Comparison of ENCODE assay signal across 26 cellular contexts in the genomic region with DNA sequence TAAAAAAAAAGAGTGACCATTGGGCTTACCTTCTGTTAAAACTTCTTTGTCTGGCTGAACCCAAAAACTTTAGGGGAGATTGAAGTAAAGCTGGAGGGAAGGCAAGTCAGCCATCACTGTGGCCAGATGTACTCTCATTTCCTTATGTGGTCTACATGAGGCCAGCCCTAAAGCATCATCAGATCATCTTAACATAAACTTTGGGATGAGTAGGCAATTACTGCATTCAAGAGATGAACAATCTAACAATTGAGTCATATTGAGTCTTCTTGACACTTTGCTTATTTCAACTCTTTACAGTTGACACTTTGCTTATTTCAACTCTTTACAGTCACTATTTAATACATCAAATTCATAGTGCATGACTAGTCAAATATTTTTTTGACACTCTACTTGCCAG.
DNase-seq lines count a peak whose midpoint lies in the region; ATAC-seq, FAIRE-seq and TF ChIP-seq lines count a peak whose summit lies in the region.
"Had no signal": no experiment of that assay in that cellular context is flagged by ENCODE, and none has a peak within 500 bp of the region (broad histone marks: within the 10 kb centered on the region; RNA-seq: fewer than 3 reads in every experiment).

No MANE protein-coding gene starts in this region.

- no peak overlapping the region for H3K4me2 ChIP-seq in GM12878 (ENCODE audit: control insufficient read depth, insufficient read depth)

- TF ChIP-seq POLR2A in GM12878 (IDR thresholded peaks at IDR 0.05; ENCODE audit: low read depth, low read length), result no peak

- H3K9me3 ChIP-seq in GM12878 (replicated peaks; ENCODE audit: control insufficient read depth, insufficient read depth, low read length) (no peaks in the 10 kb centered on the region; the same call in 2 of the 3 replicates), small intestine (ENCODE audit: control insufficient read depth, low read depth) (no peaks in the 10 kb centered on the region)
- H3K9me3 ChIP-seq: upper lobe of right lung had no signal

- H3K4me1 ChIP-seq in GM12878 (ENCODE audit: control insufficient read depth, insufficient read depth, low read length), result no peaks in the 10 kb centered on the region
- no peaks in the 10 kb centered on the region for H3K4me1 ChIP-seq in small intestine (ENCODE audit: control insufficient read depth in 2 of 2, insufficient read depth in 1 of 2, low read depth in 1 of 2, low read length in 1 of 2)
- H3K4me1 ChIP-seq: foreskin keratinocyte, upper lobe of right lung had no signal

- FAIRE-seq in GM12878 (lab: Jason Lieb, UNC), result no peak
- FAIRE-seq in small intestine (lab: Jason Lieb, UNC), result no peak
- FAIRE-seq: A204.1, colon, endometrium, TTC549 had no signal

- H3K79me2 ChIP-seq in GM12878 (ENCODE audit: control insufficient read depth, insufficient read depth, low read length), result no peaks in the 10 kb centered on the region

- no peak overlapping the region for H3K4me3 Mint-ChIP-seq in activated CD8-positive, alpha-beta T cell treated with anti-CD3 and anti-CD28 coated beads for 36 hours
- no peak overlapping the region for H3K4me3 Mint-ChIP-seq in activated CD8-positive, alpha-beta T cell treated with anti-CD3 and anti-CD28 coated beads, Interleukin-2, amount 10 ng/mL, durations not matched to agents 7 days and 5 days
- no peak overlapping the region for H3K4me3 Mint-ChIP-seq in stimulated activated effector memory CD8-positive, alpha-beta T cell treated with anti-CD3 and anti-CD28 coated beads, Interleukin-12 subunit alpha, Interleukin-12 subunit beta, amount 100 ng/mL, for 72 hours
- H3K4me3 Mint-ChIP-seq: CD14-positive monocyte; naive thymus-derived CD4-positive, alpha-beta T cell had no signal

- DNase-seq in activated CD8-positive, alpha-beta T cell treated with anti-CD3 and anti-CD28 coated beads for 36 hours, result peak; percentile 9
- no peak for DNase-seq in activated CD8-positive, alpha-beta T cell treated with anti-CD3 and anti-CD28 coated beads, Interleukin-2, amount 10 ng/mL, durations not matched to agents 7 days and 5 days
- DNase-seq in HS-5 (ENCODE audit: low read depth) (peak; percentile 26), GM12878 (ENCODE audit: low read depth, low spot score) (no peak), small intestine (no peak), NCI-H82 treated with DMSO at 0.1 percent for 48 hours (lab: John Stamatoyannopoulos, UW; ENCODE audit: unreplicated experiment) (no peak)
- DNase-seq in stimulated activated effector memory CD8-positive, alpha-beta T cell treated with anti-CD3 and anti-CD28 coated beads, Interleukin-12 subunit alpha, Interleukin-12 subunit beta, amount 100 ng/mL, for 72 hours (ENCODE audit: low spot score in 2 of 2), result no peak
- DNase-seq: activated CD4-positive, alpha-beta T cell treated with anti-CD3 and anti-CD28 coated beads, Interleukin-2, amount 50 U/mL, for 1 hour; activated naive CD4-positive, alpha-beta T cell treated with Interleukin-2 at 50 U/mL for 16 hours; KG1; kidney glomerular epithelial cell; naive thymus-derived CD4-positive, alpha-beta T cell; NCI-H1105 treated with DMSO at 0.1 percent for 48 hours; NCI-H2107; NCI-H526 treated with DMSO at 0.1 percent for 48 hours; posterior cingulate gyrus; stimulated activated CD4-positive, alpha-beta T cell treated with anti-CD3 and anti-CD28 coated beads, Interleukin-2, amount 100 ng/mL, for 48 hours; SW 1271; upper lobe of right lung had no signal

- no peak overlapping the region for H3K27ac ChIP-seq in GM12878 (ENCODE audit: control insufficient read depth, insufficient read depth)
- no peak overlapping the region for H3K27ac ChIP-seq in small intestine (ENCODE audit: low read depth in 1 of 2, low read length in 1 of 2)
- H3K27ac ChIP-seq: foreskin keratinocyte, upper lobe of right lung had no signal

- CTCF ChIA-PET in activated CD8-positive, alpha-beta T cell treated with anti-CD3 and anti-CD28 coated beads for 36 hours (lab: Charles Lee), result interaction anchor here (1.1 to 1.2 kb wide), 2 partner anchors 39 to 85 kb away, joined by 3 to 6 read pairs; no protein-coding TSS in a partner anchor
- CTCF ChIA-PET in activated CD8-positive, alpha-beta T cell treated with anti-CD3 and anti-CD28 coated beads, Interleukin-2, amount 10 ng/mL, durations not matched to agents 7 days and 5 days (lab: Charles Lee), result interaction anchor here (1.0 kb wide), 1 partner anchor 23 kb away, joined by 3 read pairs; no protein-coding TSS in a partner anchor
- CTCF ChIA-PET in GM12878 (lab: Yijun Ruan, JAX), result no interaction called here

- no peaks in the 10 kb centered on the region for H3K36me3 Mint-ChIP-seq in activated CD8-positive, alpha-beta T cell treated with anti-CD3 and anti-CD28 coated beads for 36 hours (ENCODE audit: low read depth)
- H3K36me3 Mint-ChIP-seq in activated CD8-positive, alpha-beta T cell treated with anti-CD3 and anti-CD28 coated beads, Interleukin-2, amount 10 ng/mL, durations not matched to agents 7 days and 5 days (ENCODE audit: low read depth), result no peaks in the 10 kb centered on the region
- H3K36me3 Mint-ChIP-seq in stimulated activated effector memory CD8-positive, alpha-beta T cell treated with anti-CD3 and anti-CD28 coated beads, Interleukin-12 subunit alpha, Interleukin-12 subunit beta, amount 100 ng/mL, for 72 hours, result no peaks in the 10 kb centered on the region

- BruUV-seq in GM12878 (replicated peaks; lab: Mats Ljungman, UMichigan), result no TSS peak

- H3K9me3 Mint-ChIP-seq in activated CD8-positive, alpha-beta T cell treated with anti-CD3 and anti-CD28 coated beads for 36 hours, result peaks cover 2% of the 10 kb centered on the region
- H3K9me3 Mint-ChIP-seq in activated CD8-positive, alpha-beta T cell treated with anti-CD3 and anti-CD28 coated beads, Interleukin-2, amount 10 ng/mL, durations not matched to agents 7 days and 5 days (ENCODE audit: insufficient read depth), result no peaks in the 10 kb centered on the region
- no peaks in the 10 kb centered on the region for H3K9me3 Mint-ChIP-seq in stimulated activated effector memory CD8-positive, alpha-beta T cell treated with anti-CD3 and anti-CD28 coated beads, Interleukin-12 subunit alpha, Interleukin-12 subunit beta, amount 100 ng/mL, for 72 hours

- no peak for TF ChIP-seq EP300 in GM12878 (IDR thresholded peaks at IDR 0.05; ENCODE audit: borderline replicate concordance in 1 of 2, control insufficient read depth in 1 of 2, low read depth in 2 of 2, low read length in 2 of 2)

- H2AFZ ChIP-seq in GM12878 (ENCODE audit: control insufficient read depth, low read depth, low read length), result no peak overlapping the region

- no peak overlapping the region for H3K9ac ChIP-seq in GM12878 (ENCODE audit: control insufficient read depth, insufficient read depth, low read length)

- H3K27ac Mint-ChIP-seq in activated CD8-positive, alpha-beta T cell treated with anti-CD3 and anti-CD28 coated beads for 36 hours, result no peak overlapping the region
- H3K27ac Mint-ChIP-seq in activated CD8-positive, alpha-beta T cell treated with anti-CD3 and anti-CD28 coated beads, Interleukin-2, amount 10 ng/mL, durations not matched to agents 7 days and 5 days, result no peak overlapping the region
- no peak overlapping the region for H3K27ac Mint-ChIP-seq in stimulated activated effector memory CD8-positive, alpha-beta T cell treated with anti-CD3 and anti-CD28 coated beads, Interleukin-12 subunit alpha, Interleukin-12 subunit beta, amount 100 ng/mL, for 72 hours
- H3K27ac Mint-ChIP-seq: CD14-positive monocyte; naive thymus-derived CD4-positive, alpha-beta T cell had no signal

- TF ChIP-seq CTCF in activated CD8-positive, alpha-beta T cell treated with anti-CD3 and anti-CD28 coated beads for 36 hours (IDR thresholded peaks at IDR 0.05), result no peak
- TF ChIP-seq CTCF in GM12878 (IDR thresholded peaks at IDR 0.05 in 2 of 3, conservative IDR thresholded peaks at IDR 0.05 in 1 of 3; ENCODE audit: control insufficient read depth in 2 of 3, extremely low read depth in 1 of 3, insufficient read depth in 1 of 3, low read depth in 3 of 3, low read length in 3 of 3), result no peak

- H4K20me1 ChIP-seq in GM12878 (ENCODE audit: control insufficient read depth, insufficient read depth), result no peaks in the 10 kb centered on the region

- SMC1A ChIA-PET in GM12878 (lab: Charles Lee; ENCODE audit: uncharacterized antibody, unreplicated experiment), result interaction anchor here (0.7 to 2.7 kb wide), 4 partner anchors 9 to 380 kb away, joined by 3 to 9 read pairs (median 5); no protein-coding TSS in a partner anchor

- H3K27me3 Mint-ChIP-seq in activated CD8-positive, alpha-beta T cell treated with anti-CD3 and anti-CD28 coated beads for 36 hours, result peaks cover 3% of the 10 kb centered on the region
- peaks cover 20% of the 10 kb centered on the region for H3K27me3 Mint-ChIP-seq in activated CD8-positive, alpha-beta T cell treated with anti-CD3 and anti-CD28 coated beads, Interleukin-2, amount 10 ng/mL, durations not matched to agents 7 days and 5 days (ENCODE audit: low read depth)

- TF ChIP-seq RAD21 in GM12878 (IDR thresholded peaks at IDR 0.05; ENCODE audit: insufficient read depth, low read depth, low read length), result no peak

- RAD21 ChIA-PET in GM12878 (lab: Charles Lee; ENCODE audit: unreplicated experiment), result no interaction called here

- peak; percentile 69 for ATAC-seq in activated CD8-positive, alpha-beta T cell treated with anti-CD3 and anti-CD28 coated beads for 36 hours
- no peak for ATAC-seq in activated CD8-positive, alpha-beta T cell treated with anti-CD3 and anti-CD28 coated beads, Interleukin-2, amount 10 ng/mL, durations not matched to agents 7 days and 5 days
- ATAC-seq in GM12878 (no peak; the same call in 1 of the 3 replicates), GM21367 (IDR thresholded peaks at IDR 0.05; ENCODE audit: unreplicated experiment) (no peak)
- ATAC-seq in stimulated activated effector memory CD8-positive, alpha-beta T cell treated with anti-CD3 and anti-CD28 coated beads, Interleukin-12 subunit alpha, Interleukin-12 subunit beta, amount 100 ng/mL, for 72 hours, result peak; percentile 100
- ATAC-seq: foreskin keratinocyte; naive thymus-derived CD4-positive, alpha-beta T cell; upper lobe of right lung had no signal

- H3K4me1 Mint-ChIP-seq in activated CD8-positive, alpha-beta T cell treated with anti-CD3 and anti-CD28 coated beads for 36 hours (ENCODE audit: low read depth), result peaks cover 2% of the 10 kb centered on the region
- no peaks in the 10 kb centered on the region for H3K4me1 Mint-ChIP-seq in activated CD8-positive, alpha-beta T cell treated with anti-CD3 and anti-CD28 coated beads, Interleukin-2, amount 10 ng/mL, durations not matched to agents 7 days and 5 days (ENCODE audit: low read depth)
- no peaks in the 10 kb centered on the region for H3K4me1 Mint-ChIP-seq in stimulated activated effector memory CD8-positive, alpha-beta T cell treated with anti-CD3 and anti-CD28 coated beads, Interleukin-12 subunit alpha, Interleukin-12 subunit beta, amount 100 ng/mL, for 72 hours
- H3K4me1 Mint-ChIP-seq: CD14-positive monocyte had no signal

- POLR2A ChIA-PET in activated CD8-positive, alpha-beta T cell treated with anti-CD3 and anti-CD28 coated beads for 36 hours (lab: Charles Lee), result interaction anchor here (0.7 kb wide), 1 partner anchor 423 kb away, joined by 3 read pairs; no protein-coding TSS in a partner anchor
- POLR2A ChIA-PET in activated CD8-positive, alpha-beta T cell treated with anti-CD3 and anti-CD28 coated beads, Interleukin-2, amount 10 ng/mL, durations not matched to agents 7 days and 5 days (lab: Charles Lee), result no interaction called here
- POLR2A ChIA-PET in GM12878 (lab: Charles Lee), result interaction anchor here (1.1 kb wide), 1 partner anchor 10 kb away, joined by 4 read pairs; no protein-coding TSS in a partner anchor

- H3K27me3 ChIP-seq in GM12878 (replicated peaks in 1 of 2; ENCODE audit: control insufficient read depth in 2 of 2, insufficient read depth in 2 of 2, low read length in 1 of 2) (no peaks in the 10 kb centered on the region), small intestine (ENCODE audit: control insufficient read depth in 2 of 2, insufficient read depth in 2 of 2, low read length in 2 of 2) (no peaks in the 10 kb centered on the region)
- H3K27me3 ChIP-seq: upper lobe of right lung had no signal

- H3K4me3 ChIP-seq in GM12878, result no peak overlapping the region
- no peak overlapping the region for H3K4me3 ChIP-seq in small intestine (ENCODE audit: low read depth in 1 of 2, low read length in 2 of 2)
- H3K4me3 ChIP-seq: upper lobe of right lung had no signal

- H3K36me3 ChIP-seq in GM12878 (ENCODE audit: control insufficient read depth in 2 of 2, insufficient read depth in 2 of 2, low read length in 1 of 2) (no peaks in the 10 kb centered on the region), small intestine (ENCODE audit: control insufficient read depth in 2 of 2, insufficient read depth in 2 of 2, low read length in 2 of 2) (no peaks in the 10 kb centered on the region)
- H3K36me3 ChIP-seq: upper lobe of right lung had no signal

- in situ Hi-C loops in GM12878 (cut with MboI), result no loop called here

- intact Hi-C loops in activated CD8-positive, alpha-beta T cell treated with anti-CD3 and anti-CD28 coated beads for 36 hours (cut with micrococcal nuclease), result no loop called here
- intact Hi-C loops in GM12878 (cut with micrococcal nuclease; ENCODE audit: unreplicated experiment), result no loop called here

Comparison
In these comparisons a context has a peak if more than half of its experiments do, and no peak if none do; other contexts are left out.
1. ATAC-seq: peak in activated CD8-positive, alpha-beta T cell treated with anti-CD3 and anti-CD28 coated beads for 36 hours (single experiment) and stimulated activated effector memory CD8-positive, alpha-beta T cell treated with anti-CD3 and anti-CD28 coated beads, Interleukin-12 subunit alpha, Interleukin-12 subunit beta, amount 100 ng/mL, for 72 hours (single experiment); none in activated CD8-positive, alpha-beta T cell treated with anti-CD3 and anti-CD28 coated beads, Interleukin-2, amount 10 ng/mL, durations not matched to agents 7 days and 5 days (single experiment), GM12878 (single experiment) and GM21367 (single experiment).
2. DNase-seq: peak in activated CD8-positive, alpha-beta T cell treated with anti-CD3 and anti-CD28 coated beads for 36 hours (single experiment) and HS-5 (single experiment); none in activated CD8-positive, alpha-beta T cell treated with anti-CD3 and anti-CD28 coated beads, Interleukin-2, amount 10 ng/mL, durations not matched to agents 7 days and 5 days (single experiment), GM12878 (single experiment), stimulated activated effector memory CD8-positive, alpha-beta T cell treated with anti-CD3 and anti-CD28 coated beads, Interleukin-12 subunit alpha, Interleukin-12 subunit beta, amount 100 ng/mL, for 72 hours (0 of 2), small intestine (single experiment) and NCI-H82 treated with DMSO at 0.1 percent for 48 hours (single experiment).